29 cellular contexts compared by ENCODE assay signal in genomic region chr3:21562225-21562624, GRCh38.
A peak's percentile ranks its signal among the peaks of the same experiment; 100 is the strongest.
DNase-seq lines count a peak whose midpoint lies in the region; ATAC-seq and TF ChIP-seq lines count a peak whose summit lies in the region.
"Had no signal": no experiment of that assay in that cellular context is flagged by ENCODE, and none has a peak within 500 bp of the region (broad histone marks: within the 10 kb centered on the region; RNA-seq: fewer than 3 reads in every experiment).

No MANE protein-coding gene starts in this region.

- H4K20me1 ChIP-seq in GM23248 (ENCODE audit: insufficient read depth): no peaks in the 10 kb centered on the region

- H3K4me1 ChIP-seq in GM23248 (ENCODE audit: insufficient read depth) (no peaks in the 10 kb centered on the region; the same call in 1 of the 2 replicates), body of pancreas (no peaks in the 10 kb centered on the region)
- H3K4me1 ChIP-seq: gastrocnemius medialis, neural progenitor cell, tibial nerve had no signal

- H3K9me2 ChIP-seq in GM23248 (ENCODE audit: insufficient read depth): no peaks in the 10 kb centered on the region

- H3K27ac ChIP-seq in GM23248: no peak overlapping the region
- no peak overlapping the region for H3K27ac ChIP-seq in body of pancreas
- H3K27ac ChIP-seq: gastrocnemius medialis, neural progenitor cell, tibial nerve had no signal

- H3K9me3 ChIP-seq in GM23248 (ENCODE audit: low read depth): no peaks in the 10 kb centered on the region
- H3K9me3 ChIP-seq in body of pancreas: no peaks in the 10 kb centered on the region
- H3K9me3 ChIP-seq: gastrocnemius medialis had no signal

- no peak overlapping the region for H2AFZ ChIP-seq in GM23248
- H2AFZ ChIP-seq: neural progenitor cell had no signal

- no peaks in the 10 kb centered on the region for H3F3A ChIP-seq in GM23248 (ENCODE audit: insufficient read depth)

- H3K4me2 ChIP-seq in GM23248 (ENCODE audit: unreplicated experiment): no peak overlapping the region
- H3K4me2 ChIP-seq: neural progenitor cell had no signal

- H3K36me3 ChIP-seq in GM23248 (ENCODE audit: low read depth): 0 out of 2 replicates have a peak, but pooled peaks cover 4% of the 10 kb centered on the region
- H3K36me3 ChIP-seq in body of pancreas (replicated peaks in 1 of 2; ENCODE audit: insufficient read depth in 1 of 2, low read depth in 2 of 2): no peaks in the 10 kb centered on the region
- H3K36me3 ChIP-seq: gastrocnemius medialis, neural progenitor cell, tibial nerve had no signal

- intact Hi-C loops in body of pancreas (cut with DNase I): no loop called here

- H3K4me3 ChIP-seq in GM23248 (no peak overlapping the region), astrocyte of the spinal cord (ENCODE audit: low read depth, low read length) (no peak overlapping the region), fibroblast of the aortic adventitia (ENCODE audit: low read depth, low read length) (no peak overlapping the region), retinal pigment epithelial cell (ENCODE audit: low read length) (no peak overlapping the region), body of pancreas (no peak overlapping the region)
- H3K4me3 ChIP-seq: gastrocnemius medialis, neural progenitor cell, tibial nerve had no signal

- H3K9ac ChIP-seq in GM23248: no peak overlapping the region
- H3K9ac ChIP-seq: neural progenitor cell had no signal

- ATAC-seq in body of pancreas: no peak
- ATAC-seq: activated naive CD4-positive, alpha-beta T cell treated with anti-CD3 and anti-CD28 coated beads, Interleukin-2, amount 50 U/mL, for 72 hours; effector memory CD8-positive, alpha-beta T cell; gastrocnemius medialis; left lobe of liver; sciatic nerve had no signal

- H3K27me3 ChIP-seq in GM23248 (replicated peaks; ENCODE audit: insufficient read depth) (no peaks in the 10 kb centered on the region), body of pancreas (no peaks in the 10 kb centered on the region)
- H3K27me3 ChIP-seq: gastrocnemius medialis, neural progenitor cell, tibial nerve had no signal

- no peaks in the 10 kb centered on the region for H3K79me2 ChIP-seq in GM23248 (ENCODE audit: insufficient read depth)

- DNase-seq in GM23248: peak; percentile 34
- DNase-seq in astrocyte of the spinal cord (ENCODE audit: low read depth, low spot score): peak; percentile 26
- DNase-seq in fibroblast of the aortic adventitia (ENCODE audit: low read depth): peak; percentile 29
- peak; percentile 39 for DNase-seq in retinal pigment epithelial cell (ENCODE audit: low read depth)
- no peak for DNase-seq in body of pancreas
- no peak for DNase-seq in NCI-H82 treated with DMSO at 0.1 percent for 48 hours (lab: John Stamatoyannopoulos, UW; ENCODE audit: unreplicated experiment)
- DNase-seq in activated T-cell treated with anti-CD3 and anti-CD28 coated beads for 4 hours: no peak
- DNase-seq: activated CD4-positive, alpha-beta memory T cell treated with anti-CD3 and anti-CD28 coated beads, Interleukin-2, amount 10 ng/mL, durations not matched to agents 7 days and 5 days; activated CD4-positive, alpha-beta T cell treated with anti-CD3 and anti-CD28 coated beads for 1 hour; activated CD8-positive, alpha-beta memory T cell treated with anti-CD3 and anti-CD28 coated beads, Interleukin-2, amount 50 U/mL, for 48 hours; amygdala; C1 segment of cervical spinal cord; DMS153; effector memory CD8-positive, alpha-beta T cell; gastrocnemius medialis; H9; hippocampal formation; KG1; mesenchymal stem cell; MM.1S; NCI-H2029 treated with DMSO at 0.1 percent for 48 hours; NCI-H524; OCI-M1; stimulated activated CD4-positive, alpha-beta T cell treated with anti-CD3 and anti-CD28 coated beads, Interleukin-4, amount 100 ng/mL, for 24 hours had no signal

- in situ Hi-C loops in GM23248 (cut with MboI): no loop called here
- in situ Hi-C loops in astrocyte of the spinal cord (cut with HindIII; ENCODE audit: low sequenced_read_pairs): no loop called here

- no peak for TF ChIP-seq POLR2A in body of pancreas (IDR thresholded peaks at IDR 0.05)

- no peak for TF ChIP-seq CTCF in astrocyte of the spinal cord (IDR thresholded peaks at IDR 0.05; ENCODE audit: low read depth, low read length)
- TF ChIP-seq CTCF in fibroblast of the aortic adventitia (IDR thresholded peaks at IDR 0.05; ENCODE audit: insufficient read depth, low read length): no peak
- TF ChIP-seq CTCF in retinal pigment epithelial cell (conservative IDR thresholded peaks at IDR 0.05; ENCODE audit: low read depth, low read length): no peak
- no peak for TF ChIP-seq CTCF in body of pancreas (IDR thresholded peaks at IDR 0.05)

Comparison
In these comparisons a context has a peak if more than half of its experiments do, and no peak if none do; other contexts are left out.
1. DNase-seq: peak in GM23248 (single experiment), astrocyte of the spinal cord (single experiment), fibroblast of the aortic adventitia (single experiment) and retinal pigment epithelial cell (single experiment); none in body of pancreas (0 of 4), NCI-H82 treated with DMSO at 0.1 percent for 48 hours (single experiment) and activated T-cell treated with anti-CD3 and anti-CD28 coated beads for 4 hours (single experiment).